Comparison of ENCODE assay signal across 8 cellular contexts in genomic region chr15:99732711-99733267, GRCh38. TPM values are rescaled to one million over a fixed set of nuclear protein-coding genes. Genes with fewer than 3 reads are reported as not detected.
A peak's percentile ranks its signal among the peaks of the same experiment; 100 is the strongest.
DNase-seq lines count a peak whose midpoint lies in the region; ATAC-seq and TF ChIP-seq lines count a peak whose summit lies in the region.

No MANE protein-coding gene starts in this region.

- H3K27me3 Mint-ChIP-seq in CD4-positive, alpha-beta T cell, result no peaks in the 10 kb centered on the region
- no peaks in the 10 kb centered on the region for H3K27me3 Mint-ChIP-seq in activated CD8-positive, alpha-beta T cell treated with anti-CD3 and anti-CD28 coated beads, Interleukin-2, amount 10 ng/mL, durations not matched to agents 7 days and 5 days (ENCODE audit: low read depth)

- no peak for TF ChIP-seq CTCF in CD4-positive, alpha-beta T cell (IDR thresholded peaks at IDR 0.05)
- no peak for TF ChIP-seq CTCF in right atrium auricular region (IDR thresholded peaks at IDR 0.05)
- no peak for TF ChIP-seq CTCF in sigmoid colon (IDR thresholded peaks at IDR 0.05)

- peaks cover 28% of the 10 kb centered on the region for H3K36me3 Mint-ChIP-seq in CD4-positive, alpha-beta T cell (ENCODE audit: low read depth)
- H3K36me3 Mint-ChIP-seq in activated CD8-positive, alpha-beta T cell treated with anti-CD3 and anti-CD28 coated beads, Interleukin-2, amount 10 ng/mL, durations not matched to agents 7 days and 5 days (ENCODE audit: low read depth), result peaks cover 12% of the 10 kb centered on the region

- H3K4me3 Mint-ChIP-seq in CD4-positive, alpha-beta T cell, result peak overlapping the region; percentile 94
- peak overlapping the region; percentile 77 for H3K4me3 Mint-ChIP-seq in activated CD8-positive, alpha-beta T cell treated with anti-CD3 and anti-CD28 coated beads, Interleukin-2, amount 10 ng/mL, durations not matched to agents 7 days and 5 days

- H3K4me3 ChIP-seq in right atrium auricular region (peak overlapping the region; percentile 90 to 98), sigmoid colon (peak overlapping the region; percentile 59 to 95 (median 90))

- H3K27ac Mint-ChIP-seq in CD4-positive, alpha-beta T cell, result peak overlapping the region; percentile 83
- H3K27ac Mint-ChIP-seq in activated CD8-positive, alpha-beta T cell treated with anti-CD3 and anti-CD28 coated beads, Interleukin-2, amount 10 ng/mL, durations not matched to agents 7 days and 5 days, result peak overlapping the region; percentile 74

- POLR2A ChIA-PET in CD4-positive, alpha-beta T cell (lab: Charles Lee), result interaction anchor here (0.8 to 2.9 kb wide), 23 partner anchors 8 to 1081 kb away, joined by 3 to 23 read pairs (median 4); partner anchors contain the start of genes ASB7, LINS1, LRRC28 and MEF2A
- POLR2A ChIA-PET in activated CD8-positive, alpha-beta T cell treated with anti-CD3 and anti-CD28 coated beads, Interleukin-2, amount 10 ng/mL, durations not matched to agents 7 days and 5 days (lab: Charles Lee), result interaction anchor here (0.7 to 2.1 kb wide), 9 partner anchors 14 to 481 kb away, joined by 3 to 18 read pairs (median 3); partner anchors contain the start of gene LRRC28

- H3K27ac ChIP-seq in CD4-positive, alpha-beta T cell (ENCODE audit: low read depth, low read length), result peak overlapping the region; percentile 64
- peak overlapping the region; percentile 91 to 99 for H3K27ac ChIP-seq in right atrium auricular region
- peak overlapping the region; percentile 87 to 95 (median 90) for H3K27ac ChIP-seq in sigmoid colon

- no peaks in the 10 kb centered on the region for H3K9me3 Mint-ChIP-seq in CD4-positive, alpha-beta T cell
- no peaks in the 10 kb centered on the region for H3K9me3 Mint-ChIP-seq in activated CD8-positive, alpha-beta T cell treated with anti-CD3 and anti-CD28 coated beads, Interleukin-2, amount 10 ng/mL, durations not matched to agents 7 days and 5 days (ENCODE audit: insufficient read depth)

- intact Hi-C loops in CD4-positive, alpha-beta T cell (cut with DNase I, micrococcal nuclease), result loop anchor here (1.0 to 5.0 kb wide), 5 partner anchors 22 to 615 kb away; partner anchors contain the start of genes LRRC28 (in 1 of the 2) and MEF2A (in 1 of the 2)
- intact Hi-C loops in sigmoid colon (cut with DNase I), result loop anchor here (10.0 kb wide), 1 partner anchor 458 kb away; no protein-coding TSS in a partner anchor

- peak; percentile 10 for ATAC-seq in CD4-positive, alpha-beta T cell (ENCODE audit: poor library complexity)
- ATAC-seq in GM19351 (IDR thresholded peaks at IDR 0.05; ENCODE audit: unreplicated experiment) (peak; percentile 25), HG03378 (IDR thresholded peaks at IDR 0.05; ENCODE audit: unreplicated experiment) (peak; percentile 16)
- ATAC-seq in activated CD8-positive, alpha-beta T cell treated with anti-CD3 and anti-CD28 coated beads, Interleukin-2, amount 10 ng/mL, durations not matched to agents 7 days and 5 days, result peak; percentile 4

- no peak for TF ChIP-seq POLR2A in sigmoid colon (IDR thresholded peaks at IDR 0.05)

- peak in 1 of 10 experiments; percentile 9 for DNase-seq in CD4-positive, alpha-beta T cell
- DNase-seq in activated CD8-positive, alpha-beta T cell treated with anti-CD3 and anti-CD28 coated beads, Interleukin-2, amount 10 ng/mL, durations not matched to agents 7 days and 5 days, result no peak
- DNase-seq in right atrium auricular region (ENCODE audit: low spot score) (no peak), sigmoid colon (peak; percentile 79), NCI-H2081 treated with DMSO at 0.1 percent for 48 hours (lab: John Stamatoyannopoulos, UW) (no peak), NCI-H187 (lab: John Stamatoyannopoulos, UW) (no peak)

- H3K4me1 ChIP-seq in right atrium auricular region, result peaks cover 0 to 25% of the 10 kb centered on the region in 2 donors
- H3K4me1 ChIP-seq in sigmoid colon, result peaks cover 0 to 32% (median 20%) of the 10 kb centered on the region in 4 donors

- no peaks in the 10 kb centered on the region for H3K27me3 ChIP-seq in CD4-positive, alpha-beta T cell (ENCODE audit: control insufficient read depth, insufficient read depth, low read length)
- H3K27me3 ChIP-seq in right atrium auricular region (no peaks in the 10 kb centered on the region), sigmoid colon (no peaks in the 10 kb centered on the region)

- WGBS in sigmoid colon, 2 donors, result 1% methylated on average over 49 of the region's 49 CpGs

- TF ChIP-seq EP300 in sigmoid colon (IDR thresholded peaks at IDR 0.05), result no peak

- H3K4me1 Mint-ChIP-seq in CD4-positive, alpha-beta T cell (ENCODE audit: low read depth), result peaks cover 28% of the 10 kb centered on the region
- H3K4me1 Mint-ChIP-seq in activated CD8-positive, alpha-beta T cell treated with anti-CD3 and anti-CD28 coated beads, Interleukin-2, amount 10 ng/mL, durations not matched to agents 7 days and 5 days (ENCODE audit: low read depth), result peaks cover 23% of the 10 kb centered on the region

- CTCF ChIA-PET in CD4-positive, alpha-beta T cell (lab: Charles Lee), result interaction anchor here (5.8 kb wide), 1 partner anchor 29 kb away, joined by 29 read pairs; no protein-coding TSS in a partner anchor
- CTCF ChIA-PET in activated CD8-positive, alpha-beta T cell treated with anti-CD3 and anti-CD28 coated beads, Interleukin-2, amount 10 ng/mL, durations not matched to agents 7 days and 5 days (lab: Charles Lee), result interaction anchor here (0.9 to 3.9 kb wide), 8 partner anchors 14 to 460 kb away, joined by 3 to 37 read pairs (median 4); no protein-coding TSS in a partner anchor

- H3K9me3 ChIP-seq in CD4-positive, alpha-beta T cell (ENCODE audit: control insufficient read depth, low read length), result no peaks in the 10 kb centered on the region
- H3K9me3 ChIP-seq in right atrium auricular region (no peaks in the 10 kb centered on the region), sigmoid colon (no peaks in the 10 kb centered on the region)

- H3K36me3 ChIP-seq in right atrium auricular region (peaks cover 8% of the 10 kb centered on the region), sigmoid colon (peaks cover 0 to 17% (median 6%) of the 10 kb centered on the region in 4 donors)

RNA-seq across cellular contexts. Expression of gene LYSMD4, which starts 0.4 kb away (rescaled TPM):
- total RNA-seq in CD4-positive, alpha-beta T cell, result 10 to 100 TPM; 12.9 to 13.0 TPM
- 10 to 100 TPM in 1 of 2 experiments, 1 to 10 TPM in 1; 8.9 to 13.0 TPM for total RNA-seq in activated CD8-positive, alpha-beta T cell treated with anti-CD3 and anti-CD28 coated beads, Interleukin-2, amount 10 ng/mL, durations not matched to agents 7 days and 5 days
- total RNA-seq in right atrium auricular region (10 to 100 TPM; 12.5 to 12.9 TPM), sigmoid colon (10 to 100 TPM in 1 of 4 donors, 1 to 10 TPM in 3; 7.1 to 15.3 (median 8.8) TPM)
- 1 to 10 TPM; 5.1 to 6.1 (median 6.0) TPM for polyA plus RNA-seq in sigmoid colon
